8 cellular contexts compared by ENCODE assay signal in the genomic region with DNA sequence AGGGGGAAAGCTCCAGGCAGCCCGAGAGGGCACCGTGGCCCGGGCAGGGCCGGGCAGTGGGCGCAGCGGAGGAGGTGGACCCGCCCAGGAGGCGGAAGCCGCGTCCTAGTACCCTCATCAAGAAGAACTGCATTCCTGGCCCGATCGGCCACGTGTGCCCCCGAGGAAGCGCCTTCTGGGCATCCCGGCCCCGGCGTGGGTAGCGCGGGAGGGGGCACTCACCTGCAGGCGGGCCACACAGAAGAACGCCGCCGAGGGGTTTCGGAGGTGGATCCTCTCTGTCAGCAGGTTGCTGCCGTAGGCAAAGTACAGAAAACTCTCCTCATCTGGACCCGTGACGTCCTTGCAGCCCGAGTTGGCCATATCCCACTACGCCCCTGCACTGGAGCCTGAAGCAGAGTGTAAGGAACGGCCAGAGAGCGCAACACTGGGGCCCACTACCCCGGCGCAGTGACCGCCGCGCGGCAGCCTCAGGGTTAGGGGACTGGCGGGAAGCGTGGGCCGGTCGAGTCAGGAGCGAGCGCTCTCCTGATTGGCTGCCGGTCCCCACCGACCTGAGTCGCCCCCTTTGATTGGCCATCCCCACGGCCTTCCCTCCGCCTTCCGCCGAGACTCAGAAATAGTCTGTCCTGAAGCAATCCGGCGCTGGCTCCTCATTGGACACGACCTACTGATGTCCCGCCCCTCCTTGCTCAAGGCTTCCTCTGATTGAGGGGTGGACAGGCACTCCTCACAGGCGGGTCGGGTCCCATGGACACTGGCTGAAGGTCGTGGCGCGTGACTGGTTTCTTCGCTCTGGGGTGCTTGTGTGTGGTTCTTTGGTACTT. TPM values are rescaled to one million over a fixed set of nuclear protein-coding genes. Genes with fewer than 3 reads are reported as not detected.
A peak's percentile ranks its signal among the peaks of the same experiment; 100 is the strongest.
DNase-seq lines count a peak whose midpoint lies in the region; ATAC-seq and TF ChIP-seq lines count a peak whose summit lies in the region.

A gene with protein sequence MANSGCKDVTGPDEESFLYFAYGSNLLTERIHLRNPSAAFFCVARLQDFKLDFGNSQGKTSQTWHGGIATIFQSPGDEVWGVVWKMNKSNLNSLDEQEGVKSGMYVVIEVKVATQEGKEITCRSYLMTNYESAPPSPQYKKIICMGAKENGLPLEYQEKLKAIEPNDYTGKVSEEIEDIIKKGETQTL (minus strand): TSS at position 483 of the 827 bp plus-strand sequence. CDS start 120 bp downstream, at position 363.

- 0% methylated on average over 31 of the region's 61 CpGs for WGBS in right lobe of liver (ENCODE audit: insufficient coverage, low coverage, low lambda C conversion rate, missing lambda C conversion rate)

- peaks cover 29 to 49% (median 41%) of the 10 kb centered on the region in 4 donors for H3K4me1 Mint-ChIP-seq in CD4-positive, CD25-positive, alpha-beta regulatory T cell
- H3K4me1 Mint-ChIP-seq in activated CD4-positive, alpha-beta memory T cell treated with anti-CD3 and anti-CD28 coated beads for 36 hours (ENCODE audit: low read depth) = peaks cover 38% of the 10 kb centered on the region

- H3K27me3 ChIP-seq in CD4-positive, CD25-positive, alpha-beta regulatory T cell (ENCODE audit: control insufficient read depth, insufficient read depth, low read length) = no peaks in the 10 kb centered on the region
- H3K27me3 ChIP-seq in dorsolateral prefrontal cortex = no peaks in the 10 kb centered on the region
- no peaks in the 10 kb centered on the region for H3K27me3 ChIP-seq in right lobe of liver

- peak; percentile 79 for TF ChIP-seq POLR2A in right lobe of liver (IDR thresholded peaks at IDR 0.05)

- H3K4me3 ChIP-seq in CD4-positive, CD25-positive, alpha-beta regulatory T cell (ENCODE audit: low read depth, low read length) = peak within 1 kb of the TSS; percentile 94
- peak within 1 kb of the TSS; percentile 64 to 99 (median 91) for H3K4me3 ChIP-seq in dorsolateral prefrontal cortex
- peak within 1 kb of the TSS; percentile 71 to 97 (median 89) for H3K4me3 ChIP-seq in right lobe of liver

- intact Hi-C loops in activated CD4-positive, alpha-beta memory T cell treated with anti-CD3 and anti-CD28 coated beads for 36 hours (cut with micrococcal nuclease) = loop anchor here (1.0 to 10.0 kb wide), 8 partner anchors 25 to 1990 kb away; a partner anchor contains a TSS
- intact Hi-C loops in dorsolateral prefrontal cortex (cut with DNase I) (loop anchor here (2.0 to 10.0 kb wide), 5 partner anchors 26 to 337 kb away; a partner anchor contains a TSS), right lobe of liver (cut with DNase I) (no loop called here)

- ATAC-seq in CD4-positive, CD25-positive, alpha-beta regulatory T cell (ENCODE audit: low read depth in 2 of 2) = peak; percentile 99
- ATAC-seq in GM19438 (IDR thresholded peaks at IDR 0.05; ENCODE audit: low read depth, unreplicated experiment) = peak; percentile 99
- peak; percentile 92 for ATAC-seq in HG03575 (IDR thresholded peaks at IDR 0.05; ENCODE audit: extremely low read depth, insufficient number of reproducible peaks, low FRiP score, unreplicated experiment)
- ATAC-seq in right lobe of liver = peak; percentile 98 to 99 (median 98)

- no peaks in the 10 kb centered on the region for H3K9me3 ChIP-seq in CD4-positive, CD25-positive, alpha-beta regulatory T cell (ENCODE audit: control insufficient read depth in 2 of 2, low read length in 2 of 2)
- no peaks in the 10 kb centered on the region for H3K9me3 ChIP-seq in right lobe of liver

- H3K36me3 Mint-ChIP-seq in CD4-positive, CD25-positive, alpha-beta regulatory T cell = peaks cover 23% of the 10 kb centered on the region
- peaks cover 16% of the 10 kb centered on the region for H3K36me3 Mint-ChIP-seq in activated CD4-positive, alpha-beta memory T cell treated with anti-CD3 and anti-CD28 coated beads for 36 hours

- peak within 1 kb of the TSS; percentile 63 for H3K27ac ChIP-seq in CD4-positive, CD25-positive, alpha-beta regulatory T cell (ENCODE audit: insufficient read depth, low read length, poor library complexity, severe bottlenecking)
- H3K27ac ChIP-seq in dorsolateral prefrontal cortex (peak within 1 kb of the TSS in 56 of 59 donors; percentile 1 to 94 (median 79)), right lobe of liver (peak within 1 kb of the TSS; percentile 77 to 89 (median 88))

- peaks cover 0 to 4% (median 0%) of the 10 kb centered on the region in 7 donors for H3K9me3 Mint-ChIP-seq in CD4-positive, CD25-positive, alpha-beta regulatory T cell
- peaks cover 3% of the 10 kb centered on the region for H3K9me3 Mint-ChIP-seq in activated CD4-positive, alpha-beta memory T cell treated with anti-CD3 and anti-CD28 coated beads for 36 hours

- peak within 1 kb of the TSS; percentile 91 to 95 (median 92) for H3K4me3 Mint-ChIP-seq in CD4-positive, CD25-positive, alpha-beta regulatory T cell
- peak within 1 kb of the TSS; percentile 77 for H3K4me3 Mint-ChIP-seq in activated CD4-positive, alpha-beta memory T cell treated with anti-CD3 and anti-CD28 coated beads for 36 hours

- peak; percentile 96 to 99 (median 96) for DNase-seq in CD4-positive, CD25-positive, alpha-beta regulatory T cell
- peak; percentile 96 for DNase-seq in NCI-H82 treated with DMSO at 0.1 percent for 48 hours (lab: John Stamatoyannopoulos, UW; ENCODE audit: unreplicated experiment)
- DNase-seq in activated CD4-positive, alpha-beta memory T cell treated with anti-CD3 and anti-CD28 coated beads for 36 hours = peak; percentile 99
- peak; percentile 99 to 100 (median 100) for DNase-seq in dorsolateral prefrontal cortex
- peak; percentile 98 to 100 (median 99) for DNase-seq in right lobe of liver
- DNase-seq in stimulated activated CD4-positive, alpha-beta T cell treated with anti-CD3 and anti-CD28 coated beads, Interleukin-4, amount 100 ng/mL, for 4 hours = peak; percentile 90 to 97

- H3K36me3 ChIP-seq in CD4-positive, CD25-positive, alpha-beta regulatory T cell (ENCODE audit: control insufficient read depth, insufficient read depth, low read length) = no peaks in the 10 kb centered on the region
- no peaks in the 10 kb centered on the region for H3K36me3 ChIP-seq in right lobe of liver

- peak in 23 of 56 donors; percentile 3 to 52 (median 27) for TF ChIP-seq CTCF in dorsolateral prefrontal cortex (IDR thresholded peaks at IDR 0.05 in 54 of 56, conservative IDR thresholded peaks at IDR 0.05 in 2 of 56; ENCODE audit: low read depth in 1 of 56, partially characterized antibody in 56 of 56)
- no peak for TF ChIP-seq CTCF in right lobe of liver (IDR thresholded peaks at IDR 0.05)

- POLR2A ChIA-PET in activated CD4-positive, alpha-beta memory T cell treated with anti-CD3 and anti-CD28 coated beads for 36 hours (lab: Charles Lee) = no interaction called here

- peak within 1 kb of the TSS; percentile 64 to 94 (median 79) for H3K27ac Mint-ChIP-seq in CD4-positive, CD25-positive, alpha-beta regulatory T cell
- peak within 1 kb of the TSS; percentile 79 for H3K27ac Mint-ChIP-seq in activated CD4-positive, alpha-beta memory T cell treated with anti-CD3 and anti-CD28 coated beads for 36 hours

- CTCF ChIA-PET in activated CD4-positive, alpha-beta memory T cell treated with anti-CD3 and anti-CD28 coated beads for 36 hours (lab: Charles Lee) = interaction anchor here (1.4 kb wide), 1 partner anchor 60 kb away, joined by 9 read pairs; no protein-coding TSS in a partner anchor

- peaks cover 23% of the 10 kb centered on the region for H3K4me1 ChIP-seq in CD4-positive, CD25-positive, alpha-beta regulatory T cell (ENCODE audit: control insufficient read depth, insufficient read depth, low read length, poor library complexity, severe bottlenecking)
- H3K4me1 ChIP-seq in right lobe of liver = peaks cover 0 to 4% (median 0%) of the 10 kb centered on the region in 4 donors

- no peaks in the 10 kb centered on the region for H3K27me3 Mint-ChIP-seq in CD4-positive, CD25-positive, alpha-beta regulatory T cell
- no peaks in the 10 kb centered on the region for H3K27me3 Mint-ChIP-seq in activated CD4-positive, alpha-beta memory T cell treated with anti-CD3 and anti-CD28 coated beads for 36 hours

RNA-seq across cellular contexts. Expression of the gene that starts here (rescaled TPM):
- 10.9 TPM for total RNA-seq in CD4-positive, CD25-positive, alpha-beta regulatory T cell
- 10 to 100 TPM; 25.6 to 32.7 (median 28.2) TPM for polyA plus RNA-seq in CD4-positive, CD25-positive, alpha-beta regulatory T cell
- 10 to 100 TPM; 60.5 to 68.0 TPM for total RNA-seq in activated CD4-positive, alpha-beta memory T cell treated with anti-CD3 and anti-CD28 coated beads for 36 hours
- total RNA-seq in dorsolateral prefrontal cortex (10 to 100 TPM; 14.1 to 56.5 (median 30.5) TPM), right lobe of liver (10 to 100 TPM; 13.2 to 23.8 (median 16.8) TPM)

Comparison
In these comparisons a context has a peak if more than half of its experiments do, and no peak if none do; other contexts are left out.
1. Peak in every context shown above with its lines: DNase-seq, ATAC-seq, H3K4me3 ChIP-seq and H3K27ac ChIP-seq.
2. intact Hi-C loops: an anchor here in activated CD4-positive, alpha-beta memory T cell treated with anti-CD3 and anti-CD28 coated beads for 36 hours (1.0 to 10.0 kb wide) and dorsolateral prefrontal cortex (2.0 to 10.0 kb wide); none called in right lobe of liver.